In the genomic region with DNA sequence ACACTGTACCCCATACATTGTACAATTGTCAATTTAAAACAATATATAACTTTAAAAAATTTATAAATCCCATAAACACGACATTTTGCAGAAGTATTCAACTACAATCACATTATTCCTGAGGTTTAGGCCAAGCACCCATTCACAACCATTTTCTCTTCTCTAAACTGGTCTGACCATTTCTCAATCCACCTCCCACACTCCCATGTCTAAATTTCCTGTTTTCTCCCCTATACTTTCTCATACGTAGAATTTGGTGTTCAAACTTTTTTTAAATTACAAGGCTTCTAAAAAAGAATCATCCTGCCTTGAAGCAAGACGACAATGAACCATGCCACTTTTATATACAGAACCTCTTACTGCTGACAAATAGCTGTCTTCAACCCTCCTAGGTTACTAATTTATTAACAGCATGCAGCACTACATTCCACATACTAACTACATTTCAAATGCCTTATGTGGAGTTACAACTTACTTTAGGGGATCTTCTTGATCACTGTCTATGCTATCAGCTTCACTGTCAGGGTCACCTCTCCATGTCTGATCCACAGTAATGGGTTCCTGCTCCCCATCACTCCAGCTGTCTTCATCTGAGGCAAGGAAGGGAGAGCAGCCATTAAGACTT, we compare ENCODE assay signal across 10 cellular contexts. TPM values are rescaled to one million over a fixed set of nuclear protein-coding genes. Genes with fewer than 3 reads are reported as not detected.
DNase-seq lines count a peak whose midpoint lies in the region; ATAC-seq and TF ChIP-seq lines count a peak whose summit lies in the region.
"Had no signal": no experiment of that assay in that cellular context is flagged by ENCODE, and none has a peak within 500 bp of the region (broad histone marks: within the 10 kb centered on the region; RNA-seq: fewer than 3 reads in every experiment).

No MANE protein-coding gene starts in this region.

- no peak for TF ChIP-seq CTCF in Panc1 (IDR thresholded peaks at IDR 0.05)
- no peak for TF ChIP-seq CTCF in fibroblast of mammary gland (conservative IDR thresholded peaks at IDR 0.05; ENCODE audit: control insufficient read depth, insufficient read depth, low read depth, low read length)
- no peak for TF ChIP-seq CTCF in WERI-Rb-1 (IDR thresholded peaks at IDR 0.05; ENCODE audit: low read depth, low read length)
- TF ChIP-seq CTCF in GM10248 (IDR thresholded peaks at IDR 0.05; ENCODE audit: control extremely low read depth, extremely low read depth, low read depth, missing control alignments) = no peak

- POLR2A ChIA-PET in activated CD4-positive, alpha-beta T cell treated with anti-CD3 and anti-CD28 coated beads, Interleukin-2, amount 10 ng/mL, durations not matched to agents 7 days and 5 days (lab: Charles Lee) = interaction anchor here (0.6 kb wide), 1 partner anchor 452 kb away, joined by 7 read pairs; no protein-coding TSS in a partner anchor
- POLR2A ChIA-PET in Panc1 (lab: Charles Lee) (interaction anchor here (0.6 kb wide), 1 partner anchor 17 kb away, joined by 12 read pairs; no protein-coding TSS in a partner anchor), GM10248 (lab: Yijun Ruan, JAX) (interaction anchor here (0.6 kb wide), 1 partner anchor 509 kb away, joined by 3 read pairs; no protein-coding TSS in a partner anchor), HEK293T (lab: Yijun Ruan, JAX) (no interaction called here)

- intact Hi-C loops in Panc1 (cut with micrococcal nuclease; ENCODE audit: unreplicated experiment) = no loop called here

- H3K27ac Mint-ChIP-seq in activated CD4-positive, alpha-beta T cell treated with anti-CD3 and anti-CD28 coated beads, Interleukin-2, amount 10 ng/mL, durations not matched to agents 7 days and 5 days = peak overlapping the region; percentile 70

- H3K36me3 Mint-ChIP-seq in activated CD4-positive, alpha-beta T cell treated with anti-CD3 and anti-CD28 coated beads, Interleukin-2, amount 10 ng/mL, durations not matched to agents 7 days and 5 days (ENCODE audit: low read depth) = peaks cover 46% of the 10 kb centered on the region

- no peak for DNase-seq in activated CD4-positive, alpha-beta T cell treated with anti-CD3 and anti-CD28 coated beads, Interleukin-2, amount 10 ng/mL, durations not matched to agents 7 days and 5 days
- no peak for DNase-seq in activated CD4-positive, alpha-beta T cell treated with anti-CD3 and anti-CD28 coated beads, Interleukin-2, amount 50 U/mL, for 48 hours
- DNase-seq in Panc1 (ENCODE audit: low read depth, low spot score) = no peak
- DNase-seq in fibroblast of mammary gland (ENCODE audit: low read depth) = peak; percentile 6
- DNase-seq in WERI-Rb-1 = no peak
- DNase-seq in GM10248 (ENCODE audit: extremely low spot score) = no peak
- DNase-seq in HEK293T (ENCODE audit: extremely low spot score) = no peak
- DNase-seq: stimulated activated CD4-positive, alpha-beta T cell treated with anti-CD3 and anti-CD28 coated beads, Interleukin-12 subunit alpha, Interleukin-12 subunit beta, amount 100 ng/mL, for 4 hours had no signal

- H3K4me1 ChIP-seq in Panc1 (ENCODE audit: control insufficient read depth, insufficient read depth, low read length) (peaks cover 20% of the 10 kb centered on the region), skeletal muscle tissue (ENCODE audit: control insufficient read depth in 3 of 3, insufficient read depth in 3 of 3, low read length in 3 of 3) (peaks cover 31 to 49% (median 34%) of the 10 kb centered on the region in 3 donors)

- peaks cover 37% of the 10 kb centered on the region for H3K36me3 ChIP-seq in Panc1 (ENCODE audit: control insufficient read depth, insufficient read depth, low read length)
- H3K36me3 ChIP-seq in skeletal muscle tissue (ENCODE audit: control insufficient read depth in 3 of 3, insufficient read depth in 3 of 3, low read length in 3 of 3) = peaks cover 9 to 34% (median 26%) of the 10 kb centered on the region in 3 donors
- peaks cover 73% of the 10 kb centered on the region for H3K36me3 ChIP-seq in WERI-Rb-1

- H3K9me3 ChIP-seq in Panc1 (ENCODE audit: control insufficient read depth, insufficient read depth, low read depth, low read length) (no peaks in the 10 kb centered on the region), skeletal muscle tissue (ENCODE audit: control insufficient read depth in 3 of 3, low read length in 3 of 3) (no peaks in the 10 kb centered on the region), WERI-Rb-1 (ENCODE audit: severe bottlenecking) (no peaks in the 10 kb centered on the region)
- H3K9me3 ChIP-seq: thoracic aorta had no signal

- no peaks in the 10 kb centered on the region for H3K9me3 Mint-ChIP-seq in activated CD4-positive, alpha-beta T cell treated with anti-CD3 and anti-CD28 coated beads, Interleukin-2, amount 10 ng/mL, durations not matched to agents 7 days and 5 days

- H3K27ac ChIP-seq in Panc1 (ENCODE audit: low read length) (peak overlapping the region; percentile 55), skeletal muscle tissue (ENCODE audit: low read depth, low read length) (peak overlapping the region; percentile 54), WERI-Rb-1 (no peak overlapping the region)
- H3K27ac ChIP-seq: thoracic aorta had no signal

- CTCF ChIA-PET in activated CD4-positive, alpha-beta T cell treated with anti-CD3 and anti-CD28 coated beads, Interleukin-2, amount 10 ng/mL, durations not matched to agents 7 days and 5 days (lab: Charles Lee) = interaction anchor here (0.8 kb wide), 1 partner anchor 21 kb away, joined by 3 read pairs; no protein-coding TSS in a partner anchor
- CTCF ChIA-PET in Panc1 (lab: Charles Lee) (no interaction called here), GM10248 (lab: Yijun Ruan, JAX) (no interaction called here), HEK293T (lab: Yijun Ruan, JAX) (no interaction called here)

- peaks cover 45% of the 10 kb centered on the region for H3K4me1 Mint-ChIP-seq in activated CD4-positive, alpha-beta T cell treated with anti-CD3 and anti-CD28 coated beads, Interleukin-2, amount 10 ng/mL, durations not matched to agents 7 days and 5 days

- H3K4me3 Mint-ChIP-seq in activated CD4-positive, alpha-beta T cell treated with anti-CD3 and anti-CD28 coated beads, Interleukin-2, amount 10 ng/mL, durations not matched to agents 7 days and 5 days = peak overlapping the region; percentile 92

- H3K9ac ChIP-seq in skeletal muscle tissue (ENCODE audit: low read depth in 1 of 3, low read length in 3 of 3) = peak overlapping the region in 1 of 3 donors; percentile 52

- H3K4me3 ChIP-seq in Panc1 (ENCODE audit: low read depth in 2 of 2, low read length in 2 of 2) (no peak overlapping the region), fibroblast of mammary gland (ENCODE audit: control insufficient read depth, low read depth, low read length) (no peak overlapping the region), skeletal muscle tissue (ENCODE audit: low read length in 3 of 3) (peak overlapping the region in 2 of 3 donors; percentile 4 to 30), WERI-Rb-1 (ENCODE audit: low read depth, low read length) (no peak overlapping the region)
- H3K4me3 ChIP-seq: thoracic aorta had no signal

- TSS peak; percentile 59 for BruUV-seq in Panc1 (replicated peaks; lab: Mats Ljungman, UMichigan)

- in situ Hi-C loops in Panc1 (cut with HindIII; ENCODE audit: low pct_unique_long_range_greater_than_20kb, low sequenced_read_pairs) = no loop called here

- H3K27me3 Mint-ChIP-seq in activated CD4-positive, alpha-beta T cell treated with anti-CD3 and anti-CD28 coated beads, Interleukin-2, amount 10 ng/mL, durations not matched to agents 7 days and 5 days = no peaks in the 10 kb centered on the region

- no peak for ATAC-seq in Panc1

- H3K27me3 ChIP-seq in Panc1 (ENCODE audit: control insufficient read depth, insufficient read depth, low read length) = no peaks in the 10 kb centered on the region
- H3K27me3 ChIP-seq in skeletal muscle tissue (ENCODE audit: control insufficient read depth in 3 of 3, insufficient read depth in 3 of 3, low read length in 3 of 3) = no peaks in the 10 kb centered on the region
- H3K27me3 ChIP-seq in WERI-Rb-1 (ENCODE audit: insufficient read depth, low read depth, severe bottlenecking) = no peaks in the 10 kb centered on the region

TF ChIP-seq in HEK293T, 16 proteins besides CTCF, POLR2A, EP300 and RAD21:
- TF ChIP-seq NFRKB (IDR thresholded peaks at IDR 0.05) (no peak), TARDBP (IDR thresholded peaks at IDR 0.05) (no peak), ELF4 (IDR thresholded peaks at IDR 0.05) (no peak), CTBP1 (IDR thresholded peaks at IDR 0.05; ENCODE audit: borderline replicate concordance) (no peak), BHLHE40 (IDR thresholded peaks at IDR 0.05; ENCODE audit: borderline replicate concordance) (no peak)

RNA-seq across cellular contexts. Expression of a gene that starts 3.4 kb away (rescaled TPM):
- 10 to 100 TPM; 44.1 to 44.5 TPM for total RNA-seq in activated CD4-positive, alpha-beta T cell treated with anti-CD3 and anti-CD28 coated beads, Interleukin-2, amount 10 ng/mL, durations not matched to agents 7 days and 5 days
- total RNA-seq in Panc1 (2021; ENCODE audit: unreplicated experiment) (36.9 TPM), skeletal muscle tissue (53.8 TPM)
- polyA plus RNA-seq in Panc1 (2012; ENCODE audit: insufficient read length) = 17.3 TPM

RNA-seq across cellular contexts. Expression of a gene that starts 37.8 kb away (rescaled TPM):
- total RNA-seq in activated CD4-positive, alpha-beta T cell treated with anti-CD3 and anti-CD28 coated beads, Interleukin-2, amount 10 ng/mL, durations not matched to agents 7 days and 5 days = 10 to 100 TPM; 51.6 to 53.7 TPM
- total RNA-seq in Panc1 (2021; ENCODE audit: unreplicated experiment) (50.0 TPM), skeletal muscle tissue (27.7 TPM)
- polyA plus RNA-seq in Panc1 (2012; ENCODE audit: insufficient read length) = 12.5 TPM

Comparison
In these comparisons a context has a peak if more than half of its experiments do, and no peak if none do; other contexts are left out.
1. H3K4me3 ChIP-seq: peak in skeletal muscle tissue (2 of 3); none in Panc1 (0 of 2), fibroblast of mammary gland (single experiment) and WERI-Rb-1 (single experiment).